In genomic region chr2:633371-633770, GRCh38 we compare ENCODE assay signal across 24 cellular contexts.
"Had no signal": no experiment of that assay in that cellular context is flagged by ENCODE, and none has a peak within 500 bp of the region (broad histone marks: within the 10 kb centered on the region; RNA-seq: fewer than 3 reads in every experiment).

No MANE protein-coding gene starts in this region.

- DNase-seq: hippocampal formation; kidney; left colon; left lung; lower lobe of right lung; mesendoderm; naive B cell; natural killer cell; nephron progenitor cell; ovary; right cardiac atrium; sigmoid colon; stimulated activated CD4-positive, alpha-beta T cell treated with anti-CD3 and anti-CD28 coated beads, Interleukin-4, amount 100 ng/mL, for 24 hours; stimulated activated naive CD4-positive, alpha-beta T cell; uterus had no signal

- H3K36me3 Mint-ChIP-seq: mesothelial cell of epicardium; naive B cell; natural killer cell; stimulated activated effector memory CD8-positive, alpha-beta T cell treated with anti-CD3 and anti-CD28 coated beads, Interleukin-12 subunit alpha, Interleukin-12 subunit beta, amount 100 ng/mL, for 72 hours had no signal

- H3K9me3 Mint-ChIP-seq: natural killer cell; stimulated activated effector memory CD8-positive, alpha-beta T cell treated with anti-CD3 and anti-CD28 coated beads, Interleukin-12 subunit alpha, Interleukin-12 subunit beta, amount 100 ng/mL, for 72 hours; stimulated activated naive CD8-positive, alpha-beta T cell treated with anti-CD3 and anti-CD28 coated beads, Interleukin-15, Interleukin-2, amounts not matched to agents 100 ng/mL and 50 ng/mL, for 24 hours; type B pancreatic cell had no signal

- H3K4me3 ChIP-seq: left lung, lower lobe of right lung, ovary, sigmoid colon, spleen, suprapubic skin, thoracic aorta, tibial nerve, uterus had no signal

- H3K27ac ChIP-seq: left lung, lower lobe of right lung, ovary, sigmoid colon, spleen, suprapubic skin, thoracic aorta, tibial nerve, uterus had no signal

- H3K9me3 ChIP-seq: left lung, lower lobe of right lung, ovary, suprapubic skin, thoracic aorta, tibial nerve, uterus had no signal

- H3K4me3 Mint-ChIP-seq: mesothelial cell of epicardium; naive B cell; natural killer cell; nephron progenitor cell; stimulated activated effector memory CD8-positive, alpha-beta T cell treated with anti-CD3 and anti-CD28 coated beads, Interleukin-12 subunit alpha, Interleukin-12 subunit beta, amount 100 ng/mL, for 72 hours; stimulated activated naive CD8-positive, alpha-beta T cell treated with anti-CD3 and anti-CD28 coated beads, Interleukin-15, Interleukin-2, amounts not matched to agents 100 ng/mL and 50 ng/mL, for 24 hours; type B pancreatic cell had no signal

- H3K4me1 Mint-ChIP-seq: mesothelial cell of epicardium had no signal

- H3K27me3 ChIP-seq: ovary, sigmoid colon, suprapubic skin, tibial nerve, uterus had no signal

- H3K4me1 ChIP-seq: uterus had no signal

- H3K36me3 ChIP-seq: left lung, lower lobe of right lung, ovary, sigmoid colon, spleen, suprapubic skin, thoracic aorta, tibial nerve, uterus had no signal

- ATAC-seq: left colon; left lung; lower lobe of right lung; natural killer cell; right cardiac atrium; stimulated activated effector memory CD8-positive, alpha-beta T cell treated with anti-CD3 and anti-CD28 coated beads, Interleukin-12 subunit alpha, Interleukin-12 subunit beta, amount 100 ng/mL, for 72 hours had no signal

- H3K27ac Mint-ChIP-seq: mesothelial cell of epicardium; natural killer cell; nephron progenitor cell; progenitor cell of endocrine pancreas; stimulated activated effector memory CD8-positive, alpha-beta T cell treated with anti-CD3 and anti-CD28 coated beads, Interleukin-12 subunit alpha, Interleukin-12 subunit beta, amount 100 ng/mL, for 72 hours; stimulated activated naive CD8-positive, alpha-beta T cell treated with anti-CD3 and anti-CD28 coated beads, Interleukin-15, Interleukin-2, amounts not matched to agents 100 ng/mL and 50 ng/mL, for 24 hours; type B pancreatic cell had no signal
